ENCODE assay signal across 25 cellular contexts in genomic region chr1:221813887-221814286, GRCh38.
"Had no signal": no experiment of that assay in that cellular context is flagged by ENCODE, and none has a peak within 500 bp of the region (broad histone marks: within the 10 kb centered on the region; RNA-seq: fewer than 3 reads in every experiment).

No MANE protein-coding gene starts in this region.

- H3K27ac Mint-ChIP-seq: activated CD4-positive, alpha-beta memory T cell treated with anti-CD3 and anti-CD28 coated beads, Interleukin-2, amount 10 ng/mL, durations not matched to agents 7 days and 5 days; activated CD4-positive, alpha-beta T cell treated with anti-CD3 and anti-CD28 coated beads, Interleukin-2, amount 10 ng/mL, durations not matched to agents 24 days and 14 days; activated naive CD4-positive, alpha-beta T cell treated with anti-CD3 and anti-CD28 coated beads, Interleukin-2, amount 10 ng/mL, durations not matched to agents 7 days and 5 days; activated T-cell treated with anti-CD3 and anti-CD28 coated beads, Interleukin-2, amount 50 U/mL, for 24 hours; nephron had no signal

- H3K9me3 ChIP-seq: tibial artery, upper lobe of right lung had no signal

- H3K27me3 ChIP-seq: breast epithelium, esophagus muscularis mucosa, foreskin keratinocyte, suprapubic skin, tibial artery, upper lobe of right lung had no signal

- FAIRE-seq: colon had no signal

- H3K4me3 ChIP-seq: breast epithelium, esophagus muscularis mucosa, suprapubic skin, tibial artery, upper lobe of right lung had no signal

- H3K4me1 Mint-ChIP-seq: nephron had no signal

- H3K27me3 Mint-ChIP-seq: activated CD4-positive, alpha-beta memory T cell treated with anti-CD3 and anti-CD28 coated beads, Interleukin-2, amount 10 ng/mL, durations not matched to agents 7 days and 5 days; activated CD4-positive, alpha-beta T cell treated with anti-CD3 and anti-CD28 coated beads, Interleukin-2, amount 10 ng/mL, durations not matched to agents 24 days and 14 days; central memory CD8-positive, alpha-beta T cell had no signal

- H3K27ac ChIP-seq: breast epithelium, esophagus muscularis mucosa, foreskin keratinocyte, suprapubic skin, tibial artery, upper lobe of right lung had no signal

- DNase-seq: activated CD4-positive, alpha-beta memory T cell treated with anti-CD3 and anti-CD28 coated beads, Interleukin-2, amount 10 ng/mL, durations not matched to agents 7 days and 5 days; activated CD4-positive, alpha-beta T cell treated with anti-CD3 and anti-CD28 coated beads, Interleukin-2, amount 10 ng/mL, durations not matched to agents 24 days and 14 days; activated CD4-positive, CD25-positive, alpha-beta regulatory T cell treated with anti-CD3 and anti-CD28 coated beads, Interleukin-2, amount 50 U/mL, for 72 hours; activated CD8-positive, alpha-beta memory T cell treated with anti-CD3 and anti-CD28 coated beads, Interleukin-2, amount 50 U/mL, for 48 hours; activated gamma-delta T cell; activated naive CD4-positive, alpha-beta T cell treated with anti-CD3 and anti-CD28 coated beads, Interleukin-2, amount 10 ng/mL, durations not matched to agents 7 days and 5 days; activated T-cell treated with anti-CD3 and anti-CD28 coated beads, Interleukin-2, amount 50 U/mL, for 24 hours; amygdala; dermis blood vessel endothelial cell; effector CD4-positive, alpha-beta T cell; foreskin keratinocyte; islet precursor cell; left cardiac atrium; mammary epithelial cell; posterior cingulate gyrus; right cardiac atrium; stimulated activated naive CD4-positive, alpha-beta T cell; tibial artery; upper lobe of right lung had no signal

- H3K9me3 Mint-ChIP-seq: activated CD4-positive, alpha-beta memory T cell treated with anti-CD3 and anti-CD28 coated beads, Interleukin-2, amount 10 ng/mL, durations not matched to agents 7 days and 5 days; activated naive CD4-positive, alpha-beta T cell treated with anti-CD3 and anti-CD28 coated beads, Interleukin-2, amount 10 ng/mL, durations not matched to agents 7 days and 5 days; activated T-cell treated with anti-CD3 and anti-CD28 coated beads, Interleukin-2, amount 50 U/mL, for 24 hours; central memory CD8-positive, alpha-beta T cell had no signal

- H3K4me1 ChIP-seq: breast epithelium, esophagus muscularis mucosa, suprapubic skin, tibial artery had no signal

- H3K4me3 Mint-ChIP-seq: activated CD4-positive, alpha-beta memory T cell treated with anti-CD3 and anti-CD28 coated beads, Interleukin-2, amount 10 ng/mL, durations not matched to agents 7 days and 5 days; activated CD4-positive, alpha-beta T cell treated with anti-CD3 and anti-CD28 coated beads, Interleukin-2, amount 10 ng/mL, durations not matched to agents 24 days and 14 days; activated naive CD4-positive, alpha-beta T cell treated with anti-CD3 and anti-CD28 coated beads, Interleukin-2, amount 10 ng/mL, durations not matched to agents 7 days and 5 days; activated T-cell treated with anti-CD3 and anti-CD28 coated beads, Interleukin-2, amount 50 U/mL, for 24 hours; central memory CD8-positive, alpha-beta T cell; nephron had no signal

- ATAC-seq: foreskin keratinocyte, left cardiac atrium, right cardiac atrium, upper lobe of right lung had no signal

- H3K36me3 ChIP-seq: breast epithelium, esophagus muscularis mucosa, suprapubic skin, tibial artery, upper lobe of right lung had no signal
